Comparison of ENCODE assay signal across 8 cellular contexts in genomic region chr6:108293527-108294296, GRCh38. TPM values are rescaled to one million over a fixed set of nuclear protein-coding genes. Genes with fewer than 3 reads are reported as not detected.
DNase-seq lines count a peak whose midpoint lies in the region; ATAC-seq, FAIRE-seq and TF ChIP-seq lines count a peak whose summit lies in the region.

No MANE protein-coding gene starts in this region.

- H3K9me3 ChIP-seq in GM12878 (replicated peaks; ENCODE audit: control insufficient read depth, insufficient read depth, low read length) (no peaks in the 10 kb centered on the region), mesodermal cell (ENCODE audit: control insufficient read depth, low read length) (no peaks in the 10 kb centered on the region)

- H3K79me2 ChIP-seq in GM12878 (ENCODE audit: control insufficient read depth, insufficient read depth, low read length), result peaks cover 17% of the 10 kb centered on the region

- WGBS in GM12878 (ENCODE audit: insufficient coverage, insufficient replicate concordance, low lambda C conversion rate, missing lambda C conversion rate), result 92% methylated on average over 18 of the region's 19 CpGs
- WGBS in mesodermal cell (ENCODE audit: insufficient coverage in 2 of 2), 2 experiments, result 83 to 95% methylated on average over 11 to 12 of the region's 19 CpGs
- WGBS in lower leg skin, 2 donors, result 92 to 93% methylated on average over 18 to 19 of the region's 19 CpGs

- intact Hi-C loops in GM12878 (cut with micrococcal nuclease; ENCODE audit: unreplicated experiment), result loop anchor here (2.0 kb wide), 1 partner anchor 55 kb away; no protein-coding TSS in a partner anchor
- intact Hi-C loops in lower leg skin (cut with DNase I; ENCODE audit: low total_unique reads), result no loop called here

- no peak for TF ChIP-seq EP300 in GM12878 (IDR thresholded peaks at IDR 0.05; ENCODE audit: borderline replicate concordance in 1 of 2, control insufficient read depth in 1 of 2, low read depth in 2 of 2, low read length in 2 of 2)

- no peak for TF ChIP-seq CTCF in 22Rv1 (IDR thresholded peaks at IDR 0.05)
- no peak for TF ChIP-seq CTCF in HL-60 (IDR thresholded peaks at IDR 0.05; ENCODE audit: insufficient read depth, low read length)
- TF ChIP-seq CTCF in GM12878 (IDR thresholded peaks at IDR 0.05 in 2 of 3, conservative IDR thresholded peaks at IDR 0.05 in 1 of 3; ENCODE audit: control insufficient read depth in 2 of 3, extremely low read depth in 1 of 3, insufficient read depth in 1 of 3, low read depth in 3 of 3, low read length in 3 of 3), result no peak
- TF ChIP-seq CTCF in lower leg skin (IDR thresholded peaks at IDR 0.05), result no peak

- DNase-seq in HL-60 (ENCODE audit: low read depth in 1 of 2, low spot score in 1 of 2), result peak in 1 of 2 experiments; percentile 17
- no peak for DNase-seq in GM12878 (ENCODE audit: low read depth, low spot score)
- DNase-seq in KG1 (lab: John Stamatoyannopoulos, UW), result no peak
- DNase-seq in iPS-NIHi7 (ENCODE audit: extremely low spot score), result no peak
- DNase-seq in RPMI8226, result no peak
- DNase-seq in lower leg skin (ENCODE audit: low spot score in 2 of 2), result no peak

- CTCF ChIA-PET in GM12878 (lab: Yijun Ruan, JAX), result interaction anchor here (0.6 to 0.9 kb wide), 2 partner anchors 36 to 43 kb away, joined by 3 read pairs; no protein-coding TSS in a partner anchor

- POLR2A ChIA-PET in GM12878 (lab: Charles Lee), result interaction anchor here (0.8 to 4.9 kb wide), 3 partner anchors 8 to 38 kb away, joined by 3 to 34 read pairs (median 3); partner anchors contain the start of gene SNX3

- H3K4me1 ChIP-seq in GM12878 (ENCODE audit: control insufficient read depth, insufficient read depth, low read length), result no peaks in the 10 kb centered on the region; the same call in 1 of the 2 replicates
- H3K4me1 ChIP-seq in mesodermal cell (ENCODE audit: control insufficient read depth, insufficient read depth, low read length, poor library complexity, severe bottlenecking), result no peaks in the 10 kb centered on the region

- ATAC-seq in GM12878, result no peak

- no peaks in the 10 kb centered on the region for H4K20me1 ChIP-seq in GM12878 (ENCODE audit: control insufficient read depth, insufficient read depth)

- H3K9ac ChIP-seq in GM12878 (ENCODE audit: control insufficient read depth, insufficient read depth, low read length), result peak overlapping the region; percentile 99; the same call in 1 of the 2 replicates

- TF ChIP-seq POLR2A in GM12878 (IDR thresholded peaks at IDR 0.05; ENCODE audit: low read depth, low read length) (no peak), lower leg skin (IDR thresholded peaks at IDR 0.05) (no peak)

- H3K4me3 ChIP-seq in HL-60 (replicated peaks; ENCODE audit: insufficient read depth, low read length) (no peak overlapping the region; the same call in 1 of the 2 replicates), GM12878 (peak overlapping the region; percentile 76), mesodermal cell (ENCODE audit: extremely low read depth, insufficient read depth, low read length, poor library complexity, severe bottlenecking) (peak overlapping the region; percentile 71), lower leg skin (ENCODE audit: low read depth, poor library complexity, severe bottlenecking) (no peak overlapping the region)

- no peak for TF ChIP-seq RAD21 in GM12878 (IDR thresholded peaks at IDR 0.05; ENCODE audit: insufficient read depth, low read depth, low read length)

- no peaks in the 10 kb centered on the region for H3K36me3 ChIP-seq in GM12878 (ENCODE audit: control insufficient read depth in 2 of 2, insufficient read depth in 2 of 2, low read length in 1 of 2)
- H3K36me3 ChIP-seq in mesodermal cell (ENCODE audit: control insufficient read depth, insufficient read depth, low read length), result no peaks in the 10 kb centered on the region

- H3K27me3 ChIP-seq in HL-60 (ENCODE audit: insufficient read depth, poor library complexity, severe bottlenecking) (no peaks in the 10 kb centered on the region), GM12878 (replicated peaks in 1 of 2; ENCODE audit: control insufficient read depth in 2 of 2, insufficient read depth in 2 of 2, low read length in 1 of 2) (no peaks in the 10 kb centered on the region)

- H3K4me2 ChIP-seq in GM12878 (ENCODE audit: control insufficient read depth, insufficient read depth), result peak overlapping the region; percentile 92

- H2AFZ ChIP-seq in GM12878 (ENCODE audit: control insufficient read depth, low read depth, low read length), result peak overlapping the region; percentile 99; the same call in 1 of the 2 replicates

- peak overlapping the region; percentile 97 for H3K27ac ChIP-seq in 22Rv1
- peak overlapping the region; percentile 98 for H3K27ac ChIP-seq in HL-60 (replicated peaks)
- H3K27ac ChIP-seq in GM12878 (ENCODE audit: control insufficient read depth, insufficient read depth), result no peak overlapping the region
- H3K27ac ChIP-seq in mesodermal cell (ENCODE audit: low read depth, low read length, severe bottlenecking), result no peak overlapping the region

- SMC1A ChIA-PET in GM12878 (lab: Charles Lee; ENCODE audit: uncharacterized antibody, unreplicated experiment), result interaction anchor here (0.9 to 1.0 kb wide), 2 partner anchors 10 to 53 kb away, joined by 3 to 4 read pairs; no protein-coding TSS in a partner anchor

- FAIRE-seq in GM12878 (lab: Jason Lieb, UNC), result no peak

- in situ Hi-C loops in GM12878 (cut with MboI), result no loop called here

- BruUV-seq in GM12878 (replicated peaks; lab: Mats Ljungman, UMichigan), result no TSS peak

- RAD21 ChIA-PET in GM12878 (lab: Charles Lee; ENCODE audit: unreplicated experiment), result interaction anchor here (5.6 kb wide), 1 partner anchor 33 kb away, joined by 27 read pairs; the partner anchor contains the start of gene SNX3

TF ChIP-seq in GM12878, 131 proteins besides CTCF, POLR2A, EP300 and RAD21:
- TF ChIP-seq MLLT1 (IDR thresholded peaks at IDR 0.05), result peak; percentile 89
- no peak for TF ChIP-seq MYB (IDR thresholded peaks at IDR 0.05; ENCODE audit: borderline replicate concordance, low read depth, low read length)

RNA-seq across cellular contexts. Expression of gene AFG1L, which starts 1.1 kb away (rescaled TPM):
- total RNA-seq in GM12878 (2013; cell fraction: nucleolus; rRNA removed), result 8.0 and 11.1 TPM in 2 replicates
- total RNA-seq in GM12878 (2014; rRNA removed) (2.4 and 3.1 TPM in 2 replicates), GM12878 (2014; rRNA removed; fragmentation: Illumina TruSeq; extraction: Trizol) (5.1 and 5.2 TPM in 2 replicates), GM12878 (2021) (8.2 and 9.9 TPM in 2 replicates), lower leg skin (1 to 10 TPM; 2.1 to 6.2 (median 2.8) TPM)
- polyA plus RNA-seq in GM12878 (2011; ENCODE audit: low read depth), result 1.8 TPM
- polyA plus RNA-seq in GM12878 (2011; rRNA removed) (4.9 and 5.5 TPM in 2 replicates), GM12878 (2014; fragmentation: Illumina TruSeq; extraction: Trizol) (3.1 and 4.1 TPM in 2 replicates), GM12878 (2014; fragmentation: Nextera tagmentation; extraction: Ambion mirVana) (1 to 10 TPM; 2.4 to 3.6 TPM), GM12878 (2014; rRNA removed) (2.0 and 2.3 TPM in 2 replicates), GM12878 (2016; fragmentation: Nextera tagmentation; extraction: Ambion mirVana) (1 to 10 TPM; 6.1 to 9.0 TPM)
- 1.0 and 1.3 TPM in 2 replicates for polyA plus RNA-seq in GM12878 (2011; cell fraction: cytosol; rRNA removed)
- polyA plus RNA-seq in GM12878 (2011; cell fraction: nucleus; rRNA removed), result 2.2 and 2.9 TPM in 2 replicates
- polyA plus RNA-seq in GM12878 (2012), result 3.0 and 3.7 TPM in 2 replicates
- 4.6 TPM in 2 replicates for polyA minus RNA-seq in GM12878 (2011; rRNA and poly(A)+ RNA removed)
- polyA minus RNA-seq in GM12878 (2011; cell fraction: cytosol; rRNA and poly(A)+ RNA removed), result 2.5 and 4.1 TPM in 2 replicates
- polyA minus RNA-seq in GM12878 (2011; cell fraction: nucleus; rRNA and poly(A)+ RNA removed), result 5.3 and 8.2 TPM in 2 replicates
- 7.0 TPM for polyA plus RNA-seq in mesodermal cell (2013, experiment 1 of 2)
- polyA plus RNA-seq in mesodermal cell (2013, experiment 2 of 2), result 5.1 TPM

RNA-seq across cellular contexts. Expression of gene SNX3, which starts 32.9 kb away (rescaled TPM):
- total RNA-seq in GM12878 (2013; cell fraction: nucleolus; rRNA removed), result 19.8 and 23.1 TPM in 2 replicates
- 82.3 and 103 TPM in 2 replicates for total RNA-seq in GM12878 (2014; rRNA removed)
- total RNA-seq in GM12878 (2014; rRNA removed; fragmentation: Illumina TruSeq; extraction: Trizol), result 91.2 and 98.9 TPM in 2 replicates
- total RNA-seq in GM12878 (2021), result 70.0 and 72.6 TPM in 2 replicates
- 41.0 TPM for polyA plus RNA-seq in GM12878 (2011; ENCODE audit: low read depth)
- 297 and 428 TPM in 2 replicates for polyA plus RNA-seq in GM12878 (2011; rRNA removed)
- 90.9 and 152 TPM in 2 replicates for polyA plus RNA-seq in GM12878 (2011; cell fraction: cytosol; rRNA removed)
- 41.8 and 46.1 TPM in 2 replicates for polyA plus RNA-seq in GM12878 (2011; cell fraction: nucleus; rRNA removed)
- 64.8 and 92.9 TPM in 2 replicates for polyA plus RNA-seq in GM12878 (2012)
- polyA plus RNA-seq in GM12878 (2014; fragmentation: Illumina TruSeq; extraction: Trizol), result 152 and 161 TPM in 2 replicates
- 10 to 100 TPM; 43.7 to 78.6 TPM for polyA plus RNA-seq in GM12878 (2014; fragmentation: Nextera tagmentation; extraction: Ambion mirVana)
- 92.2 and 95.0 TPM in 2 replicates for polyA plus RNA-seq in GM12878 (2014; rRNA removed)
- polyA plus RNA-seq in GM12878 (2016; fragmentation: Nextera tagmentation; extraction: Ambion mirVana), result 100 to 1,000 TPM; 161 to 170 TPM
- 56.9 and 95.7 TPM in 2 replicates for polyA minus RNA-seq in GM12878 (2011; rRNA and poly(A)+ RNA removed)
- polyA minus RNA-seq in GM12878 (2011; cell fraction: cytosol; rRNA and poly(A)+ RNA removed), result 21.8 and 26.8 TPM in 2 replicates
- polyA minus RNA-seq in GM12878 (2011; cell fraction: nucleus; rRNA and poly(A)+ RNA removed), result 9.7 and 12.7 TPM in 2 replicates
- polyA plus RNA-seq in mesodermal cell (2013, experiment 1 of 2), result 271 TPM
- 308 TPM for polyA plus RNA-seq in mesodermal cell (2013, experiment 2 of 2)
- total RNA-seq in lower leg skin, result 100 to 1,000 TPM in 2 of 4 donors, 10 to 100 TPM in 2; 94.6 to 127 (median 100) TPM

Comparison
In these comparisons a context has a peak if more than half of its experiments do, and no peak if none do; other contexts are left out.
1. H3K27ac ChIP-seq: peak in 22Rv1 (single experiment) and HL-60 (single experiment); none in GM12878 (single experiment) and mesodermal cell (single experiment).
2. H3K4me3 ChIP-seq: peak in GM12878 (single experiment) and mesodermal cell (single experiment); none in HL-60 (single experiment) and lower leg skin (single experiment).